Comparison of ENCODE assay signal across 9 cellular contexts in genomic region chr12:79934309-79935020, GRCh38. TPM values are rescaled to one million over a fixed set of nuclear protein-coding genes. Genes with fewer than 3 reads are reported as not detected.
A peak's percentile ranks its signal among the peaks of the same experiment; 100 is the strongest.
DNase-seq lines count a peak whose midpoint lies in the region; ATAC-seq, FAIRE-seq and TF ChIP-seq lines count a peak whose summit lies in the region.
"Had no signal": no experiment of that assay in that cellular context is flagged by ENCODE, and none has a peak within 500 bp of the region (broad histone marks: within the 10 kb centered on the region; RNA-seq: fewer than 3 reads in every experiment).

No MANE protein-coding gene starts in this region.

- H3K36me3 ChIP-seq in BLaER1, result peaks cover 5% of the 10 kb centered on the region; the same call in 1 of the 2 replicates
- no peaks in the 10 kb centered on the region for H3K36me3 ChIP-seq in astrocyte (ENCODE audit: insufficient read depth, low read length)
- no peaks in the 10 kb centered on the region for H3K36me3 ChIP-seq in iPS DF 6.9 (ENCODE audit: control insufficient read depth, insufficient read depth, low read length)
- H3K36me3 ChIP-seq in skeletal muscle satellite cell (ENCODE audit: insufficient read depth, low read length), result no peaks in the 10 kb centered on the region

- H3K4me2 ChIP-seq in BLaER1 (peak overlapping the region; percentile 82), astrocyte (ENCODE audit: low read length) (peak overlapping the region; percentile 82), skeletal muscle satellite cell (ENCODE audit: low read length) (peak overlapping the region; percentile 77)

- peaks cover 70% of the 10 kb centered on the region for H3K79me2 ChIP-seq in astrocyte (ENCODE audit: insufficient read depth, low read length)

- DNase-seq in SK-MEL-5 (ENCODE audit: low read depth, low spot score), result peak; percentile 24
- DNase-seq in astrocyte (ENCODE audit: low read depth), result peak; percentile 29
- no peak for DNase-seq in iPS DF 6.9 (ENCODE audit: low read depth, low spot score)
- DNase-seq in 8988T, result no peak

- H3K27ac ChIP-seq in BLaER1 (peak overlapping the region; percentile 97), astrocyte (ENCODE audit: low read depth, low read length) (peak overlapping the region; percentile 98), iPS DF 6.9 (ENCODE audit: low read length) (no peak overlapping the region)

- peaks cover 49% of the 10 kb centered on the region for H4K20me1 ChIP-seq in BLaER1
- H4K20me1 ChIP-seq in astrocyte (ENCODE audit: insufficient read depth, low read length), result peaks cover 39% of the 10 kb centered on the region

- H3K4me3 ChIP-seq in BLaER1 (peak overlapping the region; percentile 92), astrocyte (ENCODE audit: insufficient read depth, low read depth, low read length) (peak overlapping the region; percentile 99), iPS DF 6.9 (ENCODE audit: low read length) (peak overlapping the region; percentile 86), skeletal muscle satellite cell (ENCODE audit: low read length) (peak overlapping the region; percentile 94)

- peaks cover 3% of the 10 kb centered on the region for H3K36me3 Mint-ChIP-seq in astrocyte (ENCODE audit: low read depth, unreplicated experiment)

- peaks cover 13% of the 10 kb centered on the region for H3K4me1 Mint-ChIP-seq in astrocyte (ENCODE audit: low read depth, unreplicated experiment)

- H3K9me3 ChIP-seq in BLaER1, result no peaks in the 10 kb centered on the region
- H3K9me3 ChIP-seq in astrocyte (ENCODE audit: insufficient read depth, low read depth, low read length), result no peaks in the 10 kb centered on the region
- no peaks in the 10 kb centered on the region for H3K9me3 ChIP-seq in iPS DF 6.9 (ENCODE audit: control insufficient read depth, insufficient read depth, low read length)
- H3K9me3 ChIP-seq in skeletal muscle satellite cell (replicated peaks; ENCODE audit: low read length), result no peaks in the 10 kb centered on the region

- H3K4me1 ChIP-seq in BLaER1 (peaks cover 33% of the 10 kb centered on the region), astrocyte (ENCODE audit: insufficient read depth, low read length) (peaks cover 11% of the 10 kb centered on the region), iPS DF 6.9 (ENCODE audit: control insufficient read depth, insufficient read depth, low read length) (no peaks in the 10 kb centered on the region), skeletal muscle satellite cell (ENCODE audit: control insufficient read depth, insufficient read depth, low read length) (peaks cover 20% of the 10 kb centered on the region)

- no peaks in the 10 kb centered on the region for H3K27me3 Mint-ChIP-seq in astrocyte (ENCODE audit: low read depth, unreplicated experiment)

- no CpG with 5 or more reads among the region's 52 CpGs for WGBS in iPS DF 6.9 (ENCODE audit: insufficient coverage, insufficient read length)

- ATAC-seq in GM19043 (IDR thresholded peaks at IDR 0.05; ENCODE audit: low read depth, unreplicated experiment) (peak; percentile 7), HG03378 (IDR thresholded peaks at IDR 0.05; ENCODE audit: unreplicated experiment) (peak; percentile 1)

- peak overlapping the region; percentile 91 for H3K27ac Mint-ChIP-seq in astrocyte (ENCODE audit: unreplicated experiment)

- peak overlapping the region; percentile 100 for H3K4me3 Mint-ChIP-seq in astrocyte (ENCODE audit: unreplicated experiment)

- no peak for FAIRE-seq in astrocyte (lab: Jason Lieb, UNC)
- FAIRE-seq: TTC549 had no signal

- peak overlapping the region; percentile 97 for H3K9ac ChIP-seq in BLaER1
- H3K9ac ChIP-seq in astrocyte (ENCODE audit: low read length), result peak overlapping the region; percentile 99
- peak overlapping the region; percentile 95 for H3K9ac ChIP-seq in skeletal muscle satellite cell (ENCODE audit: low read depth, low read length)

- H3K9me3 Mint-ChIP-seq in astrocyte (ENCODE audit: unreplicated experiment), result no peaks in the 10 kb centered on the region

- no peaks in the 10 kb centered on the region for H3K27me3 ChIP-seq in BLaER1
- no peaks in the 10 kb centered on the region for H3K27me3 ChIP-seq in astrocyte (ENCODE audit: insufficient read depth, low read length)
- H3K27me3 ChIP-seq in iPS DF 6.9 (ENCODE audit: control insufficient read depth, insufficient read depth, low read length), result no peaks in the 10 kb centered on the region
- no peaks in the 10 kb centered on the region for H3K27me3 ChIP-seq in skeletal muscle satellite cell (ENCODE audit: control insufficient read depth, insufficient read depth, low read length)

- TF ChIP-seq CTCF in astrocyte (IDR thresholded peaks at IDR 0.05; ENCODE audit: insufficient read depth, low read depth, low read length), result no peak

- peak overlapping the region; percentile 94 for H2AFZ ChIP-seq in astrocyte (ENCODE audit: low read depth, low read length)

- in situ Hi-C loops in SK-MEL-5 (cut with HindIII; ENCODE audit: low pct_unique_long_range_greater_than_20kb, low sequenced_read_pairs), result no loop called here

RNA-seq across cellular contexts. Expression of gene PPP1R12A, which starts 0.4 kb away (rescaled TPM):
- total RNA-seq in SK-MEL-5 (2014; rRNA removed; shearing (Covaris generic)), result 41.4 and 44.4 TPM in 2 replicates
- 19.2 and 23.3 TPM in 2 replicates for polyA plus RNA-seq in SK-MEL-5 (2015; cell fraction: cytosol; rRNA removed)
- 106 and 108 TPM in 2 replicates for polyA plus RNA-seq in SK-MEL-5 (2015; cell fraction: nucleus; rRNA removed)
- total RNA-seq in astrocyte, result 113 and 115 TPM in 2 replicates
- 73.6 and 80.1 TPM in 2 replicates for total RNA-seq in skeletal muscle satellite cell (2012; rRNA removed)

Comparison
In these comparisons a context has a peak if more than half of its experiments do, and no peak if none do; other contexts are left out.
1. DNase-seq: peak in SK-MEL-5 (single experiment) and astrocyte (single experiment); none in iPS DF 6.9 (single experiment) and 8988T (single experiment).
2. Peak in every context shown above with its lines, with median percentiles within 50 percentile points of each other: H3K4me2 ChIP-seq, H3K4me3 ChIP-seq and H3K9ac ChIP-seq.